In the genomic region with DNA sequence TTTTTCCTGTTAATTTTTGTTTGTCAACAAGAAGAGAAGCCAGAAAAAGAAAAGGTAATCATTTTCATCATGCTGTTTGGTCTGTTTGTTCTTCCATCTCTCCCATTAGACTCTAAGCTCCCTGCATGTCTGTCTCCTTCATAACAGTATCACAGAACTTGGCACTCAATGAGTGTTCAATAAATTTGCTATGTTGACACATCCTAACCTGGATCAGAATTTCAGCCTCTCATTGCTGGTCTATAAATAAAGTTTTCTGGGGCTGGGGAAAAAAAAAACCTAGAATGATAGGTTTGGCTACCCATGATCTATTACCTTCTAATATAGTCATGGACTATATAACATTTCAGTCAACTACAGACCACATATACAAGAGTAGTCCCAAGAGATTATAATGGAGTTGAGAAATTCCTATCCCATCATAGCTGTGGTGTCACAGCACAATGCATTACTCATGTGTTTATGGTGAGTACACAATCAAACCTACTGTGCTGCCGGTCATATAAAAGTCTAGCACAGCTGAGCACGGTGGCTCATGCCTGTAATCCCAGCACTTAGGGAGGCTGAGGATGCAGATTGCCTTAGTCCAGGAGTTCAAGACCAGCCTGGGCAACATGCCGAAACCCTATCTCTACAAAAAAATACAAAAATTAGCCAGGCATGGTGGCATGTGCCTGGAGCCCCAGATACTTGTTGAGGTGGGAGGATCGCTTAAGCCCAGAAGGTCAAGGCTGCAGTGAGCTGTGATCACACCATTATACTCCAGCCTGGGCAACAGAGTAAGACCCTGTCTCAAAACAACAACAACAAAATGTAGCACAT, we compare ENCODE assay signal across 1 cellular context.
TF ChIP-seq lines count a peak whose summit lies in the region.

No MANE protein-coding gene starts in this region.

TF ChIP-seq in HEK293, 187 proteins besides CTCF, POLR2A, EP300 and RAD21 (continued from another document):
- TF ChIP-seq ZNF211 (tag by site-specific recombination; IDR thresholded peaks at IDR 0.05; ENCODE audit: low read depth), result peak; percentile 79; the same call in 1 of the 2 replicates
- TF ChIP-seq, protein P1, sequence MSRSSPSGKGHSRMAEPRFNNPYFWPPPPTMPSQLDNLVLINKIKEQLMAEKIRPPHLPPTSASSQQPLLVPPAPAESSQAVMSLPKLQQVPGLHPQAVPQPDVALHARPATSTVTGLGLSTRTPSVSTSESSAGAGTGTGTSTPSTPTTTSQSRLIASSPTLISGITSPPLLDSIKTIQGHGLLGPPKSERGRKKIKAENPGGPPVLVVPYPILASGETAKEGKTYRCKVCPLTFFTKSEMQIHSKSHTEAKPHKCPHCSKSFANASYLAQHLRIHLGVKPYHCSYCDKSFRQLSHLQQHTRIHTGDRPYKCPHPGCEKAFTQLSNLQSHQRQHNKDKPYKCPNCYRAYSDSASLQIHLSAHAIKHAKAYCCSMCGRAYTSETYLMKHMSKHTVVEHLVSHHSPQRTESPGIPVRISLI (tag by site-specific recombination; IDR thresholded peaks at IDR 0.05), result no peak
